Comparison of ENCODE assay signal across 10 cellular contexts in the genomic region with DNA sequence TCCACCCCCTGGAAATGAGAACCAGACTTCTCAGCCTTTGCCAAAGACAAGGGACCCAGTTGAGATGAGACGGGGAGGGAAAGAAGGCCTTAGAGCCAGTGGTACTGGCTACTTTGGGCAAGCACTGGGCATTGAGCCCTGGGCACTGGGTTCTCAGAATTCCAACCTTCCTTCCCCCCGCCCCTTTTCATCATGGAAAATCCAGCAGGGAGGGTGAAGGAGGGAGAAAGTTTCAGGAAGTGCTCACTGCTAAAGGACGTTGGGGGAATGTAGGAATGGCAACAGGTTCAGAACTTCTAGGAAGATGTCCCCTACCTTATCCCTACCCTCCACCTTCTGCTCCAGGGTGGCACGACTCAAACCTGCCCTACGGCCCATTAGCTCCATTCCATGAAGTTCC. TPM values are rescaled to one million over a fixed set of nuclear protein-coding genes. Genes with fewer than 3 reads are reported as not detected.
DNase-seq lines count a peak whose midpoint lies in the region; ATAC-seq lines count a peak whose summit lies in the region.
"Had no signal": no experiment of that assay in that cellular context is flagged by ENCODE, and none has a peak within 500 bp of the region (broad histone marks: within the 10 kb centered on the region; RNA-seq: fewer than 3 reads in every experiment).

No MANE protein-coding gene starts in this region.

- POLR2A ChIA-PET in naive thymus-derived CD8-positive, alpha-beta T cell (lab: Charles Lee), result interaction anchor here (1.9 to 3.9 kb wide), 2 partner anchors 34 to 39 kb away, joined by 4 to 15 read pairs; a partner anchor contains a TSS

- H3K36me3 ChIP-seq in ACC112 (ENCODE audit: insufficient read depth, low read length), result no peaks in the 10 kb centered on the region

- H3K4me1 ChIP-seq in ACC112 (ENCODE audit: control insufficient read depth, insufficient read depth, low read length, unreplicated experiment), result peaks cover 45% of the 10 kb centered on the region

- H2AFZ ChIP-seq in ACC112 (ENCODE audit: low read length, unreplicated experiment), result no peak overlapping the region

- peak overlapping the region in 1 of 3 donors; percentile 93 for H3K27ac Mint-ChIP-seq in IgD-negative memory B cell
- no peak overlapping the region for H3K27ac Mint-ChIP-seq in dendritic cell treated with granulocyte-macrophage colony-stimulating factor and Interleukin-4, amounts not matched to agents 40 ng/mL and 50 ng/mL, for 4 days
- peak overlapping the region in 7 of 10 donors; percentile 47 to 98 (median 81) for H3K27ac Mint-ChIP-seq in naive thymus-derived CD8-positive, alpha-beta T cell

- peak overlapping the region; percentile 76 for H3K4me3 ChIP-seq in ACC112 (ENCODE audit: low read depth, low read length)

- peak overlapping the region; percentile 74 for H3K27ac ChIP-seq in ACC112 (ENCODE audit: low read depth, low read length)

- H3K79me2 ChIP-seq in ACC112 (ENCODE audit: control insufficient read depth, insufficient read depth, low read length, unreplicated experiment), result peaks cover 13% of the 10 kb centered on the region

- intact Hi-C loops in dendritic cell treated with granulocyte-macrophage colony-stimulating factor and Interleukin-4, amounts not matched to agents 40 ng/mL and 50 ng/mL, for 4 days (cut with micrococcal nuclease), result no loop called here

- no peaks in the 10 kb centered on the region for H3K9me3 Mint-ChIP-seq in IgD-negative memory B cell
- no peaks in the 10 kb centered on the region for H3K9me3 Mint-ChIP-seq in dendritic cell treated with granulocyte-macrophage colony-stimulating factor and Interleukin-4, amounts not matched to agents 40 ng/mL and 50 ng/mL, for 4 days
- no peaks in the 10 kb centered on the region for H3K9me3 Mint-ChIP-seq in naive thymus-derived CD8-positive, alpha-beta T cell

- no peaks in the 10 kb centered on the region for H3K27me3 Mint-ChIP-seq in IgD-negative memory B cell
- peaks cover 33% of the 10 kb centered on the region for H3K27me3 Mint-ChIP-seq in dendritic cell treated with granulocyte-macrophage colony-stimulating factor and Interleukin-4, amounts not matched to agents 40 ng/mL and 50 ng/mL, for 4 days
- H3K27me3 Mint-ChIP-seq in naive thymus-derived CD8-positive, alpha-beta T cell, result no peaks in the 10 kb centered on the region

- no peak for ATAC-seq in naive thymus-derived CD8-positive, alpha-beta T cell
- no peak for ATAC-seq in HG03354 (IDR thresholded peaks at IDR 0.05; ENCODE audit: poor library complexity, severe bottlenecking, unreplicated experiment)
- no peak for ATAC-seq in GM19023 (IDR thresholded peaks at IDR 0.05; ENCODE audit: unreplicated experiment)
- no peak for ATAC-seq in HG02588 (IDR thresholded peaks at IDR 0.05; ENCODE audit: unreplicated experiment)

- no peaks in the 10 kb centered on the region for H3K27me3 ChIP-seq in ACC112 (ENCODE audit: insufficient read depth, low read length)

- peak in 1 of 10 donors; percentile 38 for DNase-seq in naive thymus-derived CD8-positive, alpha-beta T cell
- DNase-seq in retina, result no peak
- DNase-seq: GDM1 had no signal

- H3K4me1 Mint-ChIP-seq in IgD-negative memory B cell, result peaks cover 0 to 3% (median 2%) of the 10 kb centered on the region in 3 donors
- peaks cover 31% of the 10 kb centered on the region for H3K4me1 Mint-ChIP-seq in dendritic cell treated with granulocyte-macrophage colony-stimulating factor and Interleukin-4, amounts not matched to agents 40 ng/mL and 50 ng/mL, for 4 days (ENCODE audit: low read depth)
- peaks cover 2 to 24% (median 19%) of the 10 kb centered on the region in 4 donors for H3K4me1 Mint-ChIP-seq in naive thymus-derived CD8-positive, alpha-beta T cell

- H3K4me3 Mint-ChIP-seq in IgD-negative memory B cell, result peak overlapping the region; percentile 12 to 98 (median 95)
- H3K4me3 Mint-ChIP-seq in dendritic cell treated with granulocyte-macrophage colony-stimulating factor and Interleukin-4, amounts not matched to agents 40 ng/mL and 50 ng/mL, for 4 days, result peak overlapping the region; percentile 94
- H3K4me3 Mint-ChIP-seq in naive thymus-derived CD8-positive, alpha-beta T cell, result peak overlapping the region; percentile 90 to 97 (median 96)

- no peaks in the 10 kb centered on the region for H3K36me3 Mint-ChIP-seq in IgD-negative memory B cell
- H3K36me3 Mint-ChIP-seq in dendritic cell treated with granulocyte-macrophage colony-stimulating factor and Interleukin-4, amounts not matched to agents 40 ng/mL and 50 ng/mL, for 4 days (ENCODE audit: low read depth), result peaks cover 29% of the 10 kb centered on the region
- H3K36me3 Mint-ChIP-seq in naive thymus-derived CD8-positive, alpha-beta T cell, result peaks cover 0 to 16% (median 0%) of the 10 kb centered on the region in 3 donors

RNA-seq across cellular contexts. Expression of a gene that starts 4.2 kb away (rescaled TPM):
- polyA plus RNA-seq in IgD-negative memory B cell, result not detected
- 1 to 10 TPM; 2.4 to 3.0 TPM for total RNA-seq in naive thymus-derived CD8-positive, alpha-beta T cell
- under 1 TPM in 2 of 3 donors, not detected in 1; 0.13 to 0.19 TPM for polyA plus RNA-seq in naive thymus-derived CD8-positive, alpha-beta T cell

RNA-seq across cellular contexts. Expression of a gene that starts 33.5 kb away (rescaled TPM):
- polyA plus RNA-seq in IgD-negative memory B cell, result 30.4 TPM
- 10 to 100 TPM; 47.8 to 50.0 TPM for total RNA-seq in naive thymus-derived CD8-positive, alpha-beta T cell
- 10 to 100 TPM; 49.4 to 53.2 (median 51.7) TPM for polyA plus RNA-seq in naive thymus-derived CD8-positive, alpha-beta T cell

RNA-seq across cellular contexts. Expression of a gene that starts 39.4 kb away (rescaled TPM):
- 104 TPM for polyA plus RNA-seq in IgD-negative memory B cell
- 100 to 1,000 TPM; 752 to 804 TPM for total RNA-seq in naive thymus-derived CD8-positive, alpha-beta T cell
- 100 to 1,000 TPM; 116 to 146 (median 124) TPM for polyA plus RNA-seq in naive thymus-derived CD8-positive, alpha-beta T cell

RNA-seq across cellular contexts. Expression of a gene that starts 51.8 kb away (rescaled TPM):
- polyA plus RNA-seq in IgD-negative memory B cell, result 1.0 TPM
- under 1 TPM in 1 of 2 experiments, not detected in 1; 0.65 TPM for total RNA-seq in naive thymus-derived CD8-positive, alpha-beta T cell
- 10 to 100 TPM in 2 of 3 donors, 1 to 10 TPM in 1; 7.5 to 16.9 (median 16.9) TPM for polyA plus RNA-seq in naive thymus-derived CD8-positive, alpha-beta T cell

RNA-seq across cellular contexts. Expression of a gene that starts 57.6 kb away (rescaled TPM):
- polyA plus RNA-seq in IgD-negative memory B cell, result not detected
- total RNA-seq in naive thymus-derived CD8-positive, alpha-beta T cell, result under 1 TPM; 0.42 to 0.80 TPM
- under 1 TPM; 0.67 to 0.77 (median 0.71) TPM for polyA plus RNA-seq in naive thymus-derived CD8-positive, alpha-beta T cell
- total RNA-seq: SK-MEL-5 had no signal
